ENCODE assay signal across 14 cellular contexts in the genomic region with DNA sequence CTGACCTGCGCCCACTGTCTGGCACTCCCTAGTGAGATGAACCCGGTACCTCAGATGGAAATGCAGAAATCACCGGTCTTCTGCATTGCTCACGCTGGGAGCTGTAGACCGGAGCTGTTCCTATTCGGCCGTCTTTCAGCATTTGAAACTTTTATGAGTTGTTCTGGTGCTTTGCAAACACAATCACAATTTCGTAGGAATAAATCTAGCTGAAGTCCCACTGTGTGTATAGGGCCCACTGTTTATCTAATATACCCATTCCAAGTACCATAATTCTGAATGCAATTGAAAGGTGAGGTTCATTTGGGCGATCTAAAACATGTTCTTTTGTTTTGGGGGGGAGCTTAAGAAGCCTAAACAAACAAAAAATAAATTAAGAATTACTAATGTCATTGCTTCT.
DNase-seq lines count a peak whose midpoint lies in the region; ATAC-seq and TF ChIP-seq lines count a peak whose summit lies in the region.
"Had no signal": no experiment of that assay in that cellular context is flagged by ENCODE, and none has a peak within 500 bp of the region (broad histone marks: within the 10 kb centered on the region; RNA-seq: fewer than 3 reads in every experiment).

No MANE protein-coding gene starts in this region.

- intact Hi-C loops in esophagus muscularis mucosa (cut with DNase I): no loop called here

- no peak for TF ChIP-seq CTCF in RWPE2 (IDR thresholded peaks at IDR 0.05; ENCODE audit: poor library complexity, severe bottlenecking)
- TF ChIP-seq CTCF in esophagus muscularis mucosa (IDR thresholded peaks at IDR 0.05): no peak
- TF ChIP-seq CTCF in WERI-Rb-1 (IDR thresholded peaks at IDR 0.05; ENCODE audit: low read depth, low read length): no peak

- 44% methylated on average over 6 of the region's 9 CpGs for WGBS in esophagus muscularis mucosa

- H3K27ac ChIP-seq in HUES48 (ENCODE audit: low read depth, low read length): no peak overlapping the region
- no peak overlapping the region for H3K27ac ChIP-seq in RWPE2 (ENCODE audit: poor library complexity, severe bottlenecking)
- no peak overlapping the region for H3K27ac ChIP-seq in esophagus muscularis mucosa (replicated peaks in 1 of 4)
- no peak overlapping the region for H3K27ac ChIP-seq in WERI-Rb-1
- H3K27ac ChIP-seq: stomach had no signal

- no peaks in the 10 kb centered on the region for H3K4me1 ChIP-seq in HUES48 (ENCODE audit: control insufficient read depth, insufficient read depth, low read length)
- no peaks in the 10 kb centered on the region for H3K4me1 ChIP-seq in RWPE2 (ENCODE audit: insufficient read depth, poor library complexity, severe bottlenecking)
- H3K4me1 ChIP-seq in esophagus muscularis mucosa: no peaks in the 10 kb centered on the region
- H3K4me1 ChIP-seq: stomach had no signal

- TF ChIP-seq EP300 in esophagus muscularis mucosa (IDR thresholded peaks at IDR 0.05): no peak

- ATAC-seq in RWPE2 (ENCODE audit: low read depth) (no peak), GM21360 (IDR thresholded peaks at IDR 0.05; ENCODE audit: unreplicated experiment) (no peak)
- ATAC-seq: naive thymus-derived CD4-positive, alpha-beta T cell had no signal

- H3K9me3 ChIP-seq in HUES48 (ENCODE audit: control insufficient read depth, insufficient read depth, low read length) (no peaks in the 10 kb centered on the region), RWPE2 (ENCODE audit: severe bottlenecking) (no peaks in the 10 kb centered on the region), esophagus muscularis mucosa (no peaks in the 10 kb centered on the region), WERI-Rb-1 (ENCODE audit: severe bottlenecking) (no peaks in the 10 kb centered on the region)
- H3K9me3 ChIP-seq: stomach had no signal

- H3K27me3 ChIP-seq in HUES48 (ENCODE audit: control insufficient read depth, insufficient read depth, low read length): no peaks in the 10 kb centered on the region
- H3K27me3 ChIP-seq in RWPE2 (ENCODE audit: insufficient read depth, poor library complexity, severe bottlenecking): no peaks in the 10 kb centered on the region
- no peaks in the 10 kb centered on the region for H3K27me3 ChIP-seq in esophagus muscularis mucosa
- H3K27me3 ChIP-seq in WERI-Rb-1 (ENCODE audit: insufficient read depth, low read depth, severe bottlenecking): no peaks in the 10 kb centered on the region
- H3K27me3 ChIP-seq: stomach had no signal

- no peaks in the 10 kb centered on the region for H3K36me3 ChIP-seq in HUES48 (ENCODE audit: control insufficient read depth, insufficient read depth, low read length)
- H3K36me3 ChIP-seq in RWPE2 (ENCODE audit: low read depth): no peaks in the 10 kb centered on the region
- H3K36me3 ChIP-seq in esophagus muscularis mucosa: no peaks in the 10 kb centered on the region
- H3K36me3 ChIP-seq in WERI-Rb-1: no peaks in the 10 kb centered on the region
- H3K36me3 ChIP-seq: stomach had no signal

- H3K4me3 ChIP-seq in HUES48 (ENCODE audit: low read depth, low read length) (peak overlapping the region; percentile 61), RWPE2 (ENCODE audit: severe bottlenecking) (peak overlapping the region; percentile 17), esophagus muscularis mucosa (peak overlapping the region; percentile 20 to 42 (median 29)), WERI-Rb-1 (ENCODE audit: low read depth, low read length) (no peak overlapping the region)
- H3K4me3 ChIP-seq: stomach had no signal

- peak overlapping the region; percentile 37; the same call in 1 of the 2 replicates for H3K9ac ChIP-seq in HUES48 (ENCODE audit: low read depth, low read length)

- TF ChIP-seq POLR2A in esophagus muscularis mucosa (IDR thresholded peaks at IDR 0.05; ENCODE audit: low read depth): no peak

- DNase-seq in RWPE2 (ENCODE audit: low spot score) (no peak), esophagus muscularis mucosa (ENCODE audit: extremely low spot score) (no peak), retina (peak; percentile 8), T1000 (lab: John Stamatoyannopoulos, UW) (no peak), WERI-Rb-1 (no peak)
- DNase-seq: activated naive CD8-positive, alpha-beta T cell treated with anti-CD3 and anti-CD28 coated beads, Interleukin-2, amount 10 ng/mL, durations not matched to agents 7 days and 5 days; CD8-positive, alpha-beta memory T cell; cortex of kidney; islet precursor cell; naive thymus-derived CD4-positive, alpha-beta T cell; NCI-H774; stomach had no signal
